25 cellular contexts compared by ENCODE assay signal in genomic region chr5:42779083-42779482, GRCh38. TPM values are rescaled to one million over a fixed set of nuclear protein-coding genes. Genes with fewer than 3 reads are reported as not detected.
DNase-seq lines count a peak whose midpoint lies in the region; ATAC-seq and FAIRE-seq lines count a peak whose summit lies in the region.
"Had no signal": no experiment of that assay in that cellular context is flagged by ENCODE, and none has a peak within 500 bp of the region (broad histone marks: within the 10 kb centered on the region; RNA-seq: fewer than 3 reads in every experiment).

No MANE protein-coding gene starts in this region.

- peaks cover 0 to 2% (median 0%) of the 10 kb centered on the region in 8 donors for H3K9me3 Mint-ChIP-seq in CD4-positive, alpha-beta memory T cell
- H3K9me3 Mint-ChIP-seq: activated CD4-positive, alpha-beta memory T cell treated with anti-CD3 and anti-CD28 coated beads, Interleukin-2, amount 10 ng/mL, durations not matched to agents 7 days and 5 days; activated naive CD8-positive, alpha-beta T cell treated with anti-CD3 and anti-CD28 coated beads, Interleukin-2, amount 10 ng/mL, durations not matched to agents 7 days and 5 days; T-cell had no signal

- no peak overlapping the region for H3K4me3 ChIP-seq in CD4-positive, alpha-beta memory T cell (ENCODE audit: low read length in 2 of 2)
- H3K4me3 ChIP-seq: Peyer's patch, skin epidermis had no signal

- peaks cover 2 to 8% (median 6%) of the 10 kb centered on the region in 4 donors for H3K4me1 Mint-ChIP-seq in CD4-positive, alpha-beta memory T cell

- no peaks in the 10 kb centered on the region for H3K4me1 ChIP-seq in CD4-positive, alpha-beta memory T cell (ENCODE audit: insufficient read depth, low read length)
- H3K4me1 ChIP-seq: Peyer's patch had no signal

- H3K27ac Mint-ChIP-seq in CD4-positive, alpha-beta memory T cell = no peak overlapping the region
- H3K27ac Mint-ChIP-seq: activated CD4-positive, alpha-beta memory T cell treated with anti-CD3 and anti-CD28 coated beads, Interleukin-2, amount 10 ng/mL, durations not matched to agents 7 days and 5 days; activated naive CD8-positive, alpha-beta T cell treated with anti-CD3 and anti-CD28 coated beads, Interleukin-2, amount 10 ng/mL, durations not matched to agents 7 days and 5 days; naive thymus-derived CD8-positive, alpha-beta T cell; T-cell had no signal

- H3K27me3 ChIP-seq in CD4-positive, alpha-beta memory T cell (ENCODE audit: insufficient read depth, low read length) = no peaks in the 10 kb centered on the region
- H3K27me3 ChIP-seq: Peyer's patch had no signal

- no peaks in the 10 kb centered on the region for H3K36me3 ChIP-seq in CD4-positive, alpha-beta memory T cell (ENCODE audit: insufficient read depth, low read length)
- H3K36me3 ChIP-seq: Peyer's patch had no signal

- CTCF ChIA-PET in CD4-positive, alpha-beta memory T cell (lab: Charles Lee; ENCODE audit: partially characterized antibody) = no interaction called here

- H3K4me3 Mint-ChIP-seq in CD4-positive, alpha-beta memory T cell = no peak overlapping the region
- H3K4me3 Mint-ChIP-seq: activated CD4-positive, alpha-beta memory T cell treated with anti-CD3 and anti-CD28 coated beads, Interleukin-2, amount 10 ng/mL, durations not matched to agents 7 days and 5 days; activated naive CD8-positive, alpha-beta T cell treated with anti-CD3 and anti-CD28 coated beads, Interleukin-2, amount 10 ng/mL, durations not matched to agents 7 days and 5 days; CD4-positive, CD25-positive, alpha-beta regulatory T cell; naive thymus-derived CD8-positive, alpha-beta T cell; T-cell had no signal

- H3K27me3 Mint-ChIP-seq in CD4-positive, alpha-beta memory T cell = peaks cover 0 to 2% of the 10 kb centered on the region in 2 donors
- H3K27me3 Mint-ChIP-seq: activated naive CD8-positive, alpha-beta T cell treated with anti-CD3 and anti-CD28 coated beads, Interleukin-2, amount 10 ng/mL, durations not matched to agents 7 days and 5 days; T-cell had no signal

- DNase-seq in frontal cortex (ENCODE audit: low spot score in 2 of 2) (no peak), COR-L47 (lab: John Stamatoyannopoulos, UW) (no peak)
- DNase-seq in CD4-positive, alpha-beta memory T cell = no peak
- no peak for DNase-seq in central memory CD4-positive, alpha-beta T cell
- DNase-seq: activated CD4-positive, alpha-beta memory T cell treated with anti-CD3 and anti-CD28 coated beads, Interleukin-2, amount 10 ng/mL, durations not matched to agents 7 days and 5 days; activated effector memory CD4-positive, alpha-beta T cell treated with Interleukin-2 at 50 U/mL for 16 hours; activated naive CD8-positive, alpha-beta T cell treated with anti-CD3 and anti-CD28 coated beads, Interleukin-2, amount 10 ng/mL, durations not matched to agents 7 days and 5 days; CD4-positive, CD25-positive, alpha-beta regulatory T cell; Kasumi-1; midbrain; naive thymus-derived CD8-positive, alpha-beta T cell; NCI-H187 treated with DMSO at 0.1 percent for 48 hours; NCI-H526 treated with DMSO at 0.1 percent for 48 hours; occipital lobe; Peyer's patch; stimulated activated CD4-positive, alpha-beta T cell treated with anti-CD3 and anti-CD28 coated beads, Interleukin-1b, Interleukin-23, amount 100 ng/mL, for 48 hours; T-cell; trophoblast cell had no signal

- H3K9me3 ChIP-seq in CD4-positive, alpha-beta memory T cell (ENCODE audit: control insufficient read depth in 1 of 2, low read length in 2 of 2) = no peaks in the 10 kb centered on the region
- H3K9me3 ChIP-seq: Peyer's patch had no signal

- H3K27ac ChIP-seq in CD4-positive, alpha-beta memory T cell (ENCODE audit: low read depth, low read length) = no peak overlapping the region
- H3K27ac ChIP-seq: HL-60, Peyer's patch, skin epidermis had no signal

- ATAC-seq in GM19035 (IDR thresholded peaks at IDR 0.05; ENCODE audit: unreplicated experiment) (peak; percentile 71), HG02623 (IDR thresholded peaks at IDR 0.05; ENCODE audit: unreplicated experiment) (peak; percentile 73), HG03159 (IDR thresholded peaks at IDR 0.05; ENCODE audit: unreplicated experiment) (peak; percentile 74)
- ATAC-seq: naive thymus-derived CD8-positive, alpha-beta T cell; T-cell had no signal

- no peak for FAIRE-seq in frontal cortex (lab: Jason Lieb, UNC)
- FAIRE-seq: endothelial cell of umbilical vein, keratinocyte had no signal

- intact Hi-C loops in CD4-positive, alpha-beta memory T cell (cut with micrococcal nuclease) = no loop called here

- POLR2A ChIA-PET in CD4-positive, alpha-beta memory T cell (lab: Charles Lee; ENCODE audit: partially characterized antibody) = no interaction called here

- no peaks in the 10 kb centered on the region for H3K36me3 Mint-ChIP-seq in CD4-positive, alpha-beta memory T cell
- H3K36me3 Mint-ChIP-seq: CD4-positive, CD25-positive, alpha-beta regulatory T cell had no signal

RNA-seq across cellular contexts. Expression of gene CCDC152, which starts 22.5 kb away (rescaled TPM):
- total RNA-seq in frontal cortex = 9.0 TPM
- 1 to 10 TPM; 5.9 to 6.9 TPM for total RNA-seq in CD4-positive, alpha-beta memory T cell
- 1 to 10 TPM; 1.3 to 2.4 TPM for polyA plus RNA-seq in CD4-positive, alpha-beta memory T cell

RNA-seq across cellular contexts. Expression of gene SELENOP, which starts 32.6 kb away (rescaled TPM):
- total RNA-seq in frontal cortex = 41.2 TPM
- total RNA-seq in CD4-positive, alpha-beta memory T cell = 1 to 10 TPM in 1 of 2 experiments, under 1 TPM in 1; 0.86 to 1.4 TPM
- polyA plus RNA-seq in CD4-positive, alpha-beta memory T cell = under 1 TPM in 1 of 2 donors, not detected in 1; 0.64 TPM

Comparison
In these comparisons a context has a peak if more than half of its experiments do, and no peak if none do; other contexts are left out.
1. RNA of gene SELENOP, which starts 32.6 kb away (total RNA-seq): 41.2 TPM in frontal cortex (single experiment); 0.86 to 1.4 TPM in CD4-positive, alpha-beta memory T cell; every median in the first group is over 10 times any median in the second.
2. Peak in every context shown above with its lines, with median percentiles within 50 percentile points of each other: ATAC-seq.